Comparison of ENCODE assay signal across 29 cellular contexts in genomic region chr11:134913999-134914590, GRCh38.
"Had no signal": no experiment of that assay in that cellular context is flagged by ENCODE, and none has a peak within 500 bp of the region (broad histone marks: within the 10 kb centered on the region; RNA-seq: fewer than 3 reads in every experiment).

No MANE protein-coding gene starts in this region.

- H3K9me3 Mint-ChIP-seq: activated CD4-positive, alpha-beta memory T cell treated with anti-CD3 and anti-CD28 coated beads, Interleukin-2, amount 10 ng/mL, durations not matched to agents 7 days and 5 days; activated CD4-positive, alpha-beta T cell treated with anti-CD3 and anti-CD28 coated beads, Interleukin-2, amount 10 ng/mL, durations not matched to agents 7 days and 5 days; activated naive CD4-positive, alpha-beta T cell treated with anti-CD3 and anti-CD28 coated beads, Interleukin-2, amount 10 ng/mL, durations not matched to agents 7 days and 5 days; activated naive CD4-positive, alpha-beta T cell treated with anti-CD3 and anti-CD28 coated beads, Interleukin-2, amount 50 U/mL, for 72 hours; activated naive CD8-positive, alpha-beta T cell treated with anti-CD3 and anti-CD28 coated beads, Interleukin-2, amount 10 ng/mL, durations not matched to agents 7 days and 5 days; activated T-cell treated with anti-CD3 and anti-CD28 coated beads, Interleukin-2, amount 50 U/mL, for 24 hours; activated T-cell treated with anti-CD3 and anti-CD28 coated beads, Interleukin-2, amount 50 U/mL, for 72 hours; effector memory CD8-positive, alpha-beta T cell had no signal

- H3K27ac Mint-ChIP-seq: activated CD4-positive, alpha-beta memory T cell treated with anti-CD3 and anti-CD28 coated beads, Interleukin-2, amount 10 ng/mL, durations not matched to agents 7 days and 5 days; activated CD4-positive, alpha-beta T cell treated with anti-CD3 and anti-CD28 coated beads, Interleukin-2, amount 10 ng/mL, durations not matched to agents 7 days and 5 days; activated naive CD4-positive, alpha-beta T cell treated with anti-CD3 and anti-CD28 coated beads, Interleukin-2, amount 10 ng/mL, durations not matched to agents 7 days and 5 days; activated naive CD4-positive, alpha-beta T cell treated with anti-CD3 and anti-CD28 coated beads, Interleukin-2, amount 50 U/mL, for 72 hours; activated naive CD8-positive, alpha-beta T cell treated with anti-CD3 and anti-CD28 coated beads, Interleukin-2, amount 10 ng/mL, durations not matched to agents 7 days and 5 days; activated T-cell treated with anti-CD3 and anti-CD28 coated beads, Interleukin-2, amount 50 U/mL, for 24 hours; activated T-cell treated with anti-CD3 and anti-CD28 coated beads, Interleukin-2, amount 50 U/mL, for 72 hours; effector memory CD8-positive, alpha-beta T cell; WTC11 had no signal

- H3K4me1 ChIP-seq: gastrocnemius medialis had no signal

- H3K27me3 ChIP-seq: brain microvascular endothelial cell, esophagus muscularis mucosa, foreskin keratinocyte, gastrocnemius medialis had no signal

- H3K4me1 Mint-ChIP-seq: activated CD4-positive, alpha-beta memory T cell treated with anti-CD3 and anti-CD28 coated beads, Interleukin-2, amount 10 ng/mL, durations not matched to agents 7 days and 5 days; activated CD4-positive, alpha-beta T cell treated with anti-CD3 and anti-CD28 coated beads, Interleukin-2, amount 10 ng/mL, durations not matched to agents 7 days and 5 days; activated naive CD4-positive, alpha-beta T cell treated with anti-CD3 and anti-CD28 coated beads, Interleukin-2, amount 10 ng/mL, durations not matched to agents 7 days and 5 days; activated naive CD8-positive, alpha-beta T cell treated with anti-CD3 and anti-CD28 coated beads, Interleukin-2, amount 10 ng/mL, durations not matched to agents 7 days and 5 days; WTC11 had no signal

- H3K27ac ChIP-seq: brain microvascular endothelial cell, esophagus muscularis mucosa, foreskin keratinocyte, gastrocnemius medialis had no signal

- H3K4me3 ChIP-seq: esophagus muscularis mucosa, gastrocnemius medialis had no signal

- H3K4me3 Mint-ChIP-seq: activated CD4-positive, alpha-beta memory T cell treated with anti-CD3 and anti-CD28 coated beads, Interleukin-2, amount 10 ng/mL, durations not matched to agents 7 days and 5 days; activated CD4-positive, alpha-beta T cell treated with anti-CD3 and anti-CD28 coated beads, Interleukin-2, amount 10 ng/mL, durations not matched to agents 7 days and 5 days; activated naive CD4-positive, alpha-beta T cell treated with anti-CD3 and anti-CD28 coated beads, Interleukin-2, amount 10 ng/mL, durations not matched to agents 7 days and 5 days; activated naive CD8-positive, alpha-beta T cell treated with anti-CD3 and anti-CD28 coated beads, Interleukin-2, amount 10 ng/mL, durations not matched to agents 7 days and 5 days; activated T-cell treated with anti-CD3 and anti-CD28 coated beads, Interleukin-2, amount 50 U/mL, for 24 hours; activated T-cell treated with anti-CD3 and anti-CD28 coated beads, Interleukin-2, amount 50 U/mL, for 72 hours; effector memory CD8-positive, alpha-beta T cell; WTC11 had no signal

- H3K9me3 ChIP-seq: esophagus muscularis mucosa, gastrocnemius medialis had no signal

- DNase-seq: activated CD4-positive, alpha-beta memory T cell treated with anti-CD3 and anti-CD28 coated beads, Interleukin-2, amount 10 ng/mL, durations not matched to agents 7 days and 5 days; activated CD4-positive, alpha-beta T cell treated with anti-CD3 and anti-CD28 coated beads for 1 hour; activated CD4-positive, alpha-beta T cell treated with anti-CD3 and anti-CD28 coated beads for 4 hours; activated CD4-positive, alpha-beta T cell treated with anti-CD3 and anti-CD28 coated beads, Interleukin-2, amount 10 ng/mL, durations not matched to agents 7 days and 5 days; activated CD4-positive, alpha-beta T cell treated with anti-CD3 and anti-CD28 coated beads, Interleukin-2, amount 50 U/mL, for 4 hours; activated CD8-positive, alpha-beta memory T cell treated with anti-CD3 and anti-CD28 coated beads, Interleukin-2, amount 50 U/mL, for 48 hours; activated gamma-delta T cell; activated naive CD4-positive, alpha-beta T cell; activated naive CD4-positive, alpha-beta T cell treated with anti-CD3 and anti-CD28 coated beads, Interleukin-2, amount 10 ng/mL, durations not matched to agents 7 days and 5 days; activated naive CD8-positive, alpha-beta T cell treated with anti-CD3 and anti-CD28 coated beads, Interleukin-2, amount 10 ng/mL, durations not matched to agents 7 days and 5 days; activated T-cell treated with anti-CD3 and anti-CD28 coated beads for 4 hours; activated T-cell treated with anti-CD3 and anti-CD28 coated beads, Interleukin-2, amount 50 U/mL, for 24 hours; activated T-cell treated with anti-CD3 and anti-CD28 coated beads, Interleukin-2, amount 50 U/mL, for 72 hours; brain microvascular endothelial cell; caudate nucleus; cortex of kidney; dermis blood vessel endothelial cell; effector CD4-positive, alpha-beta T cell; effector memory CD8-positive, alpha-beta T cell; erythroblast; foreskin keratinocyte; gastrocnemius medialis; glutamatergic neuron; T-helper 2 cell had no signal

- H3K36me3 Mint-ChIP-seq: activated naive CD4-positive, alpha-beta T cell treated with anti-CD3 and anti-CD28 coated beads, Interleukin-2, amount 10 ng/mL, durations not matched to agents 7 days and 5 days; activated naive CD4-positive, alpha-beta T cell treated with anti-CD3 and anti-CD28 coated beads, Interleukin-2, amount 50 U/mL, for 72 hours; activated naive CD8-positive, alpha-beta T cell treated with anti-CD3 and anti-CD28 coated beads, Interleukin-2, amount 10 ng/mL, durations not matched to agents 7 days and 5 days had no signal

- FAIRE-seq: astrocyte, colon had no signal

- H3K27me3 Mint-ChIP-seq: activated naive CD4-positive, alpha-beta T cell treated with anti-CD3 and anti-CD28 coated beads, Interleukin-2, amount 10 ng/mL, durations not matched to agents 7 days and 5 days; activated naive CD8-positive, alpha-beta T cell treated with anti-CD3 and anti-CD28 coated beads, Interleukin-2, amount 10 ng/mL, durations not matched to agents 7 days and 5 days had no signal

- H3K36me3 ChIP-seq: brain microvascular endothelial cell, esophagus muscularis mucosa, gastrocnemius medialis had no signal

- ATAC-seq: activated naive CD4-positive, alpha-beta T cell treated with anti-CD3 and anti-CD28 coated beads, Interleukin-2, amount 50 U/mL, for 72 hours; activated T-cell treated with anti-CD3 and anti-CD28 coated beads, Interleukin-2, amount 50 U/mL, for 72 hours; effector memory CD8-positive, alpha-beta T cell; foreskin keratinocyte; gastrocnemius medialis; WTC11 had no signal
